Comparison of ENCODE assay signal across 8 cellular contexts in genomic region chr22:36644333-36644757, GRCh38. TPM values are rescaled to one million over a fixed set of nuclear protein-coding genes. Genes with fewer than 3 reads are reported as not detected.
DNase-seq lines count a peak whose midpoint lies in the region; FAIRE-seq and TF ChIP-seq lines count a peak whose summit lies in the region.

No MANE protein-coding gene starts in this region.

- H3K4me1 ChIP-seq in SK-N-SH (ENCODE audit: control insufficient read depth in 1 of 2, insufficient read depth in 2 of 2, low read depth in 1 of 2, low read length in 1 of 2) (peaks cover 0 to 2% of the 10 kb centered on the region in 2 experiments; a peak in 1 of 4 replicates), transverse colon (no peaks in the 10 kb centered on the region)

- WGBS in SK-N-SH (ENCODE audit: low lambda C conversion rate) = 18% methylated on average over 3 of the region's 3 CpGs
- WGBS in transverse colon (ENCODE audit: low coverage in 1 of 2), 2 donors = 34 to 46% methylated on average over 2 to 3 of the region's 3 CpGs

- no peak for TF ChIP-seq RAD21 in SK-N-SH (IDR thresholded peaks at IDR 0.05; ENCODE audit: low read length)

- TF ChIP-seq CTCF in SK-N-SH (IDR thresholded peaks at IDR 0.05) = no peak
- TF ChIP-seq CTCF in fibroblast of villous mesenchyme (IDR thresholded peaks at IDR 0.05; ENCODE audit: insufficient read depth, low read depth, low read length) = no peak
- no peak for TF ChIP-seq CTCF in transverse colon (IDR thresholded peaks at IDR 0.05)

- no peak overlapping the region for H2AFZ ChIP-seq in SK-N-SH (ENCODE audit: low read depth)

- H3K27ac ChIP-seq in SK-N-SH (ENCODE audit: low read depth in 2 of 2, low read length in 1 of 2) (no peak overlapping the region), transverse colon (no peak overlapping the region)

- in situ Hi-C loops in transverse colon (cut with MboI; ENCODE audit: low pct_ligation_motif_present in 1 of 4, low pct_unique_long_range_greater_than_20kb in 1 of 4, low sequenced_read_pairs in 3 of 4) = no loop called here

- TF ChIP-seq EP300 in SK-N-SH (IDR thresholded peaks at IDR 0.05; ENCODE audit: borderline replicate concordance in 1 of 2, low read depth in 1 of 2, low read length in 1 of 2) (no peak), transverse colon (IDR thresholded peaks at IDR 0.05; ENCODE audit: low read depth) (no peak)

- TF ChIP-seq POLR2A in transverse colon (IDR thresholded peaks at IDR 0.05) = no peak
- TF ChIP-seq POLR2A in GM12891 (IDR thresholded peaks at IDR 0.05; ENCODE audit: low read depth, low read length) = no peak

- H3K36me3 ChIP-seq in SK-N-SH (replicated peaks in 1 of 2; ENCODE audit: control insufficient read depth in 1 of 2, insufficient read depth in 2 of 2, low read length in 1 of 2) = no peaks in the 10 kb centered on the region
- H3K36me3 ChIP-seq in transverse colon = no peaks in the 10 kb centered on the region

- POLR2A ChIA-PET in SK-N-SH (lab: Yijun Ruan, JAX) = no interaction called here

- H4K20me1 ChIP-seq in SK-N-SH (ENCODE audit: insufficient read depth) = no peaks in the 10 kb centered on the region

- no peak overlapping the region for H3K4me3 ChIP-seq in SK-N-SH (ENCODE audit: low read depth in 2 of 2, low read length in 1 of 2)
- no peak overlapping the region for H3K4me3 ChIP-seq in fibroblast of villous mesenchyme (ENCODE audit: low read depth, low read length)
- no peak overlapping the region for H3K4me3 ChIP-seq in transverse colon

- intact Hi-C loops in transverse colon (cut with DNase I; ENCODE audit: low total_unique reads) = no loop called here

- H3K9ac ChIP-seq in SK-N-SH = no peak overlapping the region

- H3K9me3 ChIP-seq in SK-N-SH (no peaks in the 10 kb centered on the region), transverse colon (no peaks in the 10 kb centered on the region)

- H3K4me2 ChIP-seq in SK-N-SH = no peak overlapping the region

- no peaks in the 10 kb centered on the region for H3K9me2 ChIP-seq in SK-N-SH

- no peaks in the 10 kb centered on the region for H3F3A ChIP-seq in SK-N-SH (replicated peaks; ENCODE audit: insufficient read depth)

- no peak for FAIRE-seq in GM12891 (lab: Jason Lieb, UNC)

- DNase-seq in stimulated activated CD4-positive, alpha-beta T cell treated with anti-CD3 and anti-CD28 coated beads, Interleukin-15, amount 100 ng/mL, for 24 hours = peak; percentile 11
- DNase-seq in stimulated activated CD4-positive, alpha-beta T cell treated with anti-CD3 and anti-CD28 coated beads, Interleukin-4, amount 100 ng/mL, for 4 hours = no peak
- DNase-seq in SK-N-SH (no peak), fibroblast of villous mesenchyme (ENCODE audit: low read depth) (peak; percentile 94), transverse colon (no peak), NCI-H2196 (lab: John Stamatoyannopoulos, UW; ENCODE audit: unreplicated experiment) (no peak), GM12891 (ENCODE audit: insufficient read length, low spot score) (no peak)
- peak; percentile 31 for DNase-seq in stimulated activated CD8-positive, alpha-beta memory T cell treated with anti-CD3 and anti-CD28 coated beads, Interleukin-4, amount 100 ng/mL, for 48 hours

- H3K79me2 ChIP-seq in SK-N-SH (ENCODE audit: insufficient read depth) = no peaks in the 10 kb centered on the region

- CTCF ChIA-PET in SK-N-SH (lab: Yijun Ruan, JAX) = interaction anchor here (1.1 to 1.3 kb wide), 2 partner anchors 10 to 16 kb away, joined by 3 read pairs; no protein-coding TSS in a partner anchor

- H3K27me3 ChIP-seq in SK-N-SH (ENCODE audit: insufficient read depth) (no peaks in the 10 kb centered on the region), transverse colon (peaks cover 35% of the 10 kb centered on the region)

TF ChIP-seq in SK-N-SH, 30 proteins besides CTCF, POLR2A, EP300 and RAD21 (continues in another document):
- TF ChIP-seq MXI1 (IDR thresholded peaks at IDR 0.05; ENCODE audit: low read depth, low read length) (no peak), GABPA (IDR thresholded peaks at IDR 0.05; ENCODE audit: low read depth) (no peak), USF2 (IDR thresholded peaks at IDR 0.05; ENCODE audit: borderline replicate concordance, low read depth, low read length) (no peak), PBX3 (IDR thresholded peaks at IDR 0.05) (no peak), MEF2A (IDR thresholded peaks at IDR 0.05; ENCODE audit: borderline replicate concordance, low read depth) (no peak), NFIC (IDR thresholded peaks at IDR 0.05; ENCODE audit: borderline replicate concordance) (peak; percentile 57), TCF12 (IDR thresholded peaks at IDR 0.05) (no peak), SMC3 (IDR thresholded peaks at IDR 0.05; ENCODE audit: low read depth, low read length) (no peak), YY1 (IDR thresholded peaks at IDR 0.05; ENCODE audit: low read depth) (no peak), JUND (IDR thresholded peaks at IDR 0.05) (peak; percentile 22; the same call in 1 of the 2 replicates), FOSL2 (IDR thresholded peaks at IDR 0.05; ENCODE audit: borderline replicate concordance, low read depth) (peak; percentile 38; the same call in 1 of the 2 replicates), ELF1 (IDR thresholded peaks at IDR 0.05) (no peak), RFX5 (IDR thresholded peaks at IDR 0.05; ENCODE audit: low read length) (no peak)

TF ChIP-seq in GM12891, 5 proteins besides CTCF, POLR2A, EP300 and RAD21:
- TF ChIP-seq TAF1 (IDR thresholded peaks at IDR 0.05; ENCODE audit: low read depth, low read length) (no peak), PAX5 (IDR thresholded peaks at IDR 0.05; ENCODE audit: insufficient read depth, low read length, severe bottlenecking) (no peak), POLR2AphosphoS5 (IDR thresholded peaks at IDR 0.05; ENCODE audit: low read depth, low read length) (no peak), SPI1 (IDR thresholded peaks at IDR 0.05; ENCODE audit: low read depth, low read length) (no peak)

RNA-seq across cellular contexts. Expression of gene CACNG2, which starts 59.2 kb away (rescaled TPM):
- 0.03 TPM in 1 of 2 replicates, not detected in the other for polyA plus RNA-seq in SK-N-SH (2012; rRNA removed)
- polyA plus RNA-seq in SK-N-SH (2012; cell fraction: cytosol; rRNA removed) = 0.01 TPM in 2 replicates
- polyA plus RNA-seq in SK-N-SH (2012; cell fraction: nucleus; rRNA removed) = not detected in 2 replicates
- not detected in 2 replicates for total RNA-seq in fibroblast of villous mesenchyme
- not detected for total RNA-seq in transverse colon
- polyA plus RNA-seq in GM12891 (2012; ENCODE audit: low read depth, missing spikeins) = not detected

Comparison
In these comparisons a context has a peak if more than half of its experiments do, and no peak if none do; other contexts are left out.
1. DNase-seq: peak in stimulated activated CD4-positive, alpha-beta T cell treated with anti-CD3 and anti-CD28 coated beads, Interleukin-15, amount 100 ng/mL, for 24 hours (single experiment), fibroblast of villous mesenchyme (single experiment) and stimulated activated CD8-positive, alpha-beta memory T cell treated with anti-CD3 and anti-CD28 coated beads, Interleukin-4, amount 100 ng/mL, for 48 hours (single experiment); none in stimulated activated CD4-positive, alpha-beta T cell treated with anti-CD3 and anti-CD28 coated beads, Interleukin-4, amount 100 ng/mL, for 4 hours (0 of 2), SK-N-SH (single experiment), transverse colon (single experiment), NCI-H2196 (single experiment) and GM12891 (single experiment).